Comparison of ENCODE assay signal across 1 cellular context in genomic region chr10:12605580-12606405, GRCh38.
TF ChIP-seq lines count a peak whose summit lies in the region.

No MANE protein-coding gene starts in this region.

TF ChIP-seq in HepG2, 621 proteins besides CTCF, POLR2A, EP300 and RAD21 (continued from another document and continues in another):
- TF ChIP-seq THAP8 (CRISPR knock-in tag; IDR thresholded peaks at IDR 0.05; ENCODE audit: borderline replicate concordance) (no peak), PAX8 (CRISPR knock-in tag; IDR thresholded peaks at IDR 0.05; ENCODE audit: borderline replicate concordance) (no peak), ZBTB33 (CRISPR knock-in tag; IDR thresholded peaks at IDR 0.05) (no peak), TAF1 (CRISPR knock-in tag; IDR thresholded peaks at IDR 0.05) (no peak), KDM5A (IDR thresholded peaks at IDR 0.05; ENCODE audit: borderline replicate concordance, low read length) (no peak), ZNF841 (CRISPR knock-in tag; IDR thresholded peaks at IDR 0.05; ENCODE audit: borderline replicate concordance) (no peak), POLR2AphosphoS5 (IDR thresholded peaks at IDR 0.05; ENCODE audit: low read depth, low read length) (no peak), CHCHD3 (CRISPR knock-in tag; IDR thresholded peaks at IDR 0.05) (no peak), ZNF10 (CRISPR knock-in tag; IDR thresholded peaks at IDR 0.05; ENCODE audit: borderline replicate concordance, low read depth) (no peak), TERF1 (CRISPR knock-in tag; IDR thresholded peaks at IDR 0.05) (no peak), PTBP1 (IDR thresholded peaks at IDR 0.05; ENCODE audit: low read depth, low read length, poor library complexity, severe bottlenecking) (no peak), ZNF570 (CRISPR knock-in tag; IDR thresholded peaks at IDR 0.05; ENCODE audit: borderline replicate concordance) (no peak), RORA (CRISPR knock-in tag; IDR thresholded peaks at IDR 0.05) (no peak), ZNF275 (CRISPR knock-in tag; IDR thresholded peaks at IDR 0.05; ENCODE audit: borderline replicate concordance) (no peak), PHF20 (CRISPR knock-in tag; IDR thresholded peaks at IDR 0.05) (no peak), DPF2 (CRISPR knock-in tag; IDR thresholded peaks at IDR 0.05; ENCODE audit: borderline replicate concordance, low read depth) (no peak), ATF3 (CRISPR knock-in tag; IDR thresholded peaks at IDR 0.05) (no peak), ZFYVE20 (CRISPR knock-in tag; IDR thresholded peaks at IDR 0.05; ENCODE audit: borderline replicate concordance, low read depth) (no peak), KLF15 (CRISPR knock-in tag; IDR thresholded peaks at IDR 0.05; ENCODE audit: borderline replicate concordance) (no peak), IRF9 (CRISPR knock-in tag; IDR thresholded peaks at IDR 0.05; ENCODE audit: borderline replicate concordance) (no peak), ZNF207 (IDR thresholded peaks at IDR 0.05; ENCODE audit: borderline replicate concordance) (no peak), ZNF792 (CRISPR knock-in tag; IDR thresholded peaks at IDR 0.05) (no peak), ATF5 (CRISPR knock-in tag; IDR thresholded peaks at IDR 0.05; ENCODE audit: low read depth) (no peak), ETV5 (CRISPR knock-in tag; IDR thresholded peaks at IDR 0.05; ENCODE audit: borderline replicate concordance) (no peak; the same call in 1 of the 2 replicates), SMARCE1 (IDR thresholded peaks at IDR 0.05; ENCODE audit: borderline replicate concordance) (no peak), KLF12 (CRISPR knock-in tag; IDR thresholded peaks at IDR 0.05; ENCODE audit: borderline replicate concordance) (no peak), NFE2L1 (CRISPR knock-in tag; IDR thresholded peaks at IDR 0.05; ENCODE audit: borderline replicate concordance) (no peak), ATF7 (IDR thresholded peaks at IDR 0.05) (no peak), ATF7 (CRISPR knock-in tag; IDR thresholded peaks at IDR 0.05) (no peak), PLRG1 (conservative IDR thresholded peaks at IDR 0.05) (no peak), ZFP82 (CRISPR knock-in tag; IDR thresholded peaks at IDR 0.05; ENCODE audit: borderline replicate concordance) (no peak), MLX (CRISPR knock-in tag; IDR thresholded peaks at IDR 0.05) (no peak), SIX4 (CRISPR knock-in tag; IDR thresholded peaks at IDR 0.05) (no peak), TSC22D2 (CRISPR knock-in tag; IDR thresholded peaks at IDR 0.05; ENCODE audit: borderline replicate concordance) (no peak), ZNF451 (CRISPR knock-in tag; IDR thresholded peaks at IDR 0.05) (no peak), MED8 (CRISPR knock-in tag; IDR thresholded peaks at IDR 0.05; ENCODE audit: insufficient replicate concordance) (no peak), GMEB1 (CRISPR knock-in tag; IDR thresholded peaks at IDR 0.05; ENCODE audit: borderline replicate concordance) (no peak), DNMT1 (CRISPR knock-in tag; IDR thresholded peaks at IDR 0.05) (no peak), NR2F1 (CRISPR knock-in tag; IDR thresholded peaks at IDR 0.05) (no peak), PLSCR1 (CRISPR knock-in tag; IDR thresholded peaks at IDR 0.05; ENCODE audit: borderline replicate concordance) (no peak), NAIF1 (CRISPR knock-in tag; IDR thresholded peaks at IDR 0.05; ENCODE audit: borderline replicate concordance) (no peak), TBX3 (IDR thresholded peaks at IDR 0.05; ENCODE audit: borderline replicate concordance) (no peak), ZNF75D (CRISPR knock-in tag; IDR thresholded peaks at IDR 0.05; ENCODE audit: borderline replicate concordance) (no peak), U2AF2 (IDR thresholded peaks at IDR 0.05; ENCODE audit: low read depth, low read length) (no peak), ZFP37 (CRISPR knock-in tag; IDR thresholded peaks at IDR 0.05; ENCODE audit: borderline replicate concordance) (no peak), SALL2 (CRISPR knock-in tag; IDR thresholded peaks at IDR 0.05) (peak; percentile 48; the same call in 1 of the 2 replicates), NR3C1 (CRISPR knock-in tag; IDR thresholded peaks at IDR 0.05) (no peak), KDM2A (CRISPR knock-in tag; IDR thresholded peaks at IDR 0.05; ENCODE audit: borderline replicate concordance, low read depth) (no peak; the same call in 1 of the 2 replicates), ZNF547 (CRISPR knock-in tag; IDR thresholded peaks at IDR 0.05) (no peak), ZNF644 (CRISPR knock-in tag; IDR thresholded peaks at IDR 0.05; ENCODE audit: low read depth) (peak; percentile 79), RELA (CRISPR knock-in tag; IDR thresholded peaks at IDR 0.05) (no peak), MAFK (conservative IDR thresholded peaks at IDR 0.05 in 1 of 2, IDR thresholded peaks at IDR 0.05 in 1 of 2; ENCODE audit: low read length in 2 of 2) (no peak), ZNF746 (CRISPR knock-in tag; IDR thresholded peaks at IDR 0.05) (no peak), ZNF280B (CRISPR knock-in tag; IDR thresholded peaks at IDR 0.05; ENCODE audit: borderline replicate concordance) (no peak), AFF4 (CRISPR knock-in tag; IDR thresholded peaks at IDR 0.05) (no peak)
